1 cellular context compared by ENCODE assay signal in the genomic region with DNA sequence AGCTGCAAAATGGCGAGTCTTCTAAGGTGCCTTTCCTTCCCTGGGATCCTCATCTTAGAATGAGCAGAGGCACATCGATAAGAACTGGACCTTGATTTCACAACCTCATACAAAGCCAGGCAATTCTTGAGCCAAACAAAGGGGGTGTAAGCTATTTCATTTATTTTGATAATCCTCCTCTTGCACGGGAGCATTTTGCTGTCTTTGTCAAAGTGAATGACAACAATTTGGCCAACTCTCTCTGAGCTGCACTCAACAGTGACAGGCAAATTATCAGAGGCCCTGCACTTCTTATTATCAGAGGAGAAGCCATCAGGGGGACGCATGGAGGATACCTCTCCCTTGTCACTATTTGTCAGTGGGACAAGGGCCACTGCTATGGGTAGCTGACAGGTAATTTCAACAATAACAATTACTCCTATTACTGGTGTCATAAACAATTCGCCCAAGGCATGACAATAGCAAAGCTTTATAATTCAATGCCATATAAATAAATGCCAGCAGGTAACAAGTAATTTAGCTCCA.
TF ChIP-seq lines count a peak whose summit lies in the region.

No MANE protein-coding gene starts in this region.

TF ChIP-seq in HepG2, 621 proteins besides CTCF, POLR2A, EP300 and RAD21 (continued from another document):
- TF ChIP-seq SMC3 (IDR thresholded peaks at IDR 0.05; ENCODE audit: low read length) (no peak), MBNL3 (CRISPR knock-in tag; conservative IDR thresholded peaks at IDR 0.05) (no peak)
